22 cellular contexts compared by ENCODE assay signal in the genomic region with DNA sequence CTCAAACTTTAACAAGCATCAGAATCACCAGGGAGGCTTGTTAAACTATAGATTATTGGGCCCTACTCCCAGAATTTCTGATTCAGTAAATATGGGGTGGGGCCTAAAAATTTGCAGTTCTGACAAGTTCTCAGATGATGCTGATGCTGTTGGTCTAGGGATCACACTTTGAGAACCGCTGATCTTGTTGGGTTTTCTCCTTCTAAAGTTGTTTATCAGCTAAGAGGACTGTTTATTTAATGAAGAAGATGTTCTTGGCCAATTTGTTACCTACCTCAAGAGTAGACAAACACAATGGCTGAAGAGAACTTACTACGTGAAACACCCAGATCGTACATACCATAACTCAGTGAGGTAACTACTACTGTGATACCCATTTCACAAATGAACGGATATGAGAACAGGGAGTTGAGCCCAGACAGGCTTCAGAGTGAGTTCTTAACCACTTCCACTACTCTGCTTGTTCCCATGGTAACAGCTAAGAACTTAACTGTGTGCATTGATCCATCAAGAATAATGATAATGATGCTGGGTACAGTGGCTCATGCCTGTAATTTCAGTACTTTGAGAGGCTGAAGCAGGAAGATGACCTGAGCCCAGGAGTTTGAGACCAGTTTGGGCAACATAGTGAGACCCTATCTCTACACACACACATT.
DNase-seq lines count a peak whose midpoint lies in the region; ATAC-seq and TF ChIP-seq lines count a peak whose summit lies in the region.
"Had no signal": no experiment of that assay in that cellular context is flagged by ENCODE, and none has a peak within 500 bp of the region (broad histone marks: within the 10 kb centered on the region; RNA-seq: fewer than 3 reads in every experiment).

No MANE protein-coding gene starts in this region.

- H3K9ac ChIP-seq in neural cell (ENCODE audit: low read length), result no peak overlapping the region

- H3K36me3 Mint-ChIP-seq in activated naive CD8-positive, alpha-beta T cell treated with anti-CD3 and anti-CD28 coated beads, Interleukin-2, amount 50 U/mL, for 24 hours (ENCODE audit: low read depth), result no peaks in the 10 kb centered on the region
- H3K36me3 Mint-ChIP-seq: activated CD4-positive, alpha-beta memory T cell treated with anti-CD3 and anti-CD28 coated beads for 36 hours; naive B cell had no signal

- H4K20me1 ChIP-seq in OCI-LY7 (ENCODE audit: insufficient read depth, low read length) (no peaks in the 10 kb centered on the region), neural cell (ENCODE audit: insufficient read depth) (no peaks in the 10 kb centered on the region)

- H3K79me2 ChIP-seq in OCI-LY7 (ENCODE audit: insufficient read depth, low read depth, low read length) (no peaks in the 10 kb centered on the region), neural cell (replicated peaks; ENCODE audit: insufficient read depth, low read length) (no peaks in the 10 kb centered on the region)

- intact Hi-C loops in OCI-LY7 (cut with micrococcal nuclease; ENCODE audit: unreplicated experiment), result no loop called here

- no peaks in the 10 kb centered on the region for H3K36me3 ChIP-seq in OCI-LY7 (ENCODE audit: insufficient read depth, low read length)
- no peaks in the 10 kb centered on the region for H3K36me3 ChIP-seq in neural cell (ENCODE audit: insufficient read depth, low read length)
- H3K36me3 ChIP-seq: thoracic aorta, vagina had no signal

- no peaks in the 10 kb centered on the region for H3K9me3 Mint-ChIP-seq in activated naive CD8-positive, alpha-beta T cell treated with anti-CD3 and anti-CD28 coated beads, Interleukin-2, amount 50 U/mL, for 24 hours
- H3K9me3 Mint-ChIP-seq: activated CD4-positive, alpha-beta memory T cell treated with anti-CD3 and anti-CD28 coated beads for 36 hours had no signal

- H3K27ac ChIP-seq in OCI-LY7 (ENCODE audit: low read depth, low read length, poor library complexity, severe bottlenecking) (no peak overlapping the region), neural cell (ENCODE audit: low read length) (no peak overlapping the region)
- H3K27ac ChIP-seq: epithelial cell of prostate, PC-9, thoracic aorta, vagina had no signal

- no peaks in the 10 kb centered on the region for H3K4me1 Mint-ChIP-seq in activated naive CD8-positive, alpha-beta T cell treated with anti-CD3 and anti-CD28 coated beads, Interleukin-2, amount 50 U/mL, for 24 hours
- H3K4me1 Mint-ChIP-seq: B cell, naive B cell had no signal

- no peaks in the 10 kb centered on the region for H3F3A ChIP-seq in neural cell (ENCODE audit: insufficient read depth, low read length, poor library complexity, severe bottlenecking)

- DNase-seq in NCI-H748 (lab: John Stamatoyannopoulos, UW; ENCODE audit: unreplicated experiment) (peak; percentile 34), NCI-H748 treated with DMSO at 0.1 percent for 48 hours (lab: John Stamatoyannopoulos, UW) (no peak), GM13976 (ENCODE audit: low spot score) (peak; percentile 35), OCI-LY7 (ENCODE audit: low spot score) (peak; percentile 7), NCI-H1092 (lab: John Stamatoyannopoulos, UW) (no peak)
- DNase-seq in activated naive CD8-positive, alpha-beta T cell treated with anti-CD3 and anti-CD28 coated beads, Interleukin-2, amount 50 U/mL, for 24 hours, result no peak
- DNase-seq: activated CD4-positive, alpha-beta memory T cell treated with anti-CD3 and anti-CD28 coated beads for 36 hours; activated effector memory CD4-positive, alpha-beta T cell treated with anti-CD3 and anti-CD28 coated beads, Interleukin-2, amount 50 U/mL, for 16 hours; head of caudate nucleus; naive B cell; NCI-H1048; NCI-H2029 treated with DMSO at 0.1 percent for 48 hours; PC-9; Right ventricle myocardium superior; T1000 had no signal

- H3K4me1 ChIP-seq in OCI-LY7 (ENCODE audit: insufficient read depth, low read length, poor library complexity, severe bottlenecking), result no peaks in the 10 kb centered on the region
- H3K4me1 ChIP-seq: vagina had no signal

- H3K27ac Mint-ChIP-seq in activated naive CD8-positive, alpha-beta T cell treated with anti-CD3 and anti-CD28 coated beads, Interleukin-2, amount 50 U/mL, for 24 hours, result no peak overlapping the region
- H3K27ac Mint-ChIP-seq: activated CD4-positive, alpha-beta memory T cell treated with anti-CD3 and anti-CD28 coated beads for 36 hours; B cell; naive B cell had no signal

- H3K4me2 ChIP-seq in OCI-LY7 (ENCODE audit: low read length) (no peak overlapping the region), neural cell (ENCODE audit: low read length) (no peak overlapping the region)
- H3K4me2 ChIP-seq: PC-9 had no signal

- TF ChIP-seq RAD21 in neural cell (conservative IDR thresholded peaks at IDR 0.05), result no peak

- no TSS peak for BruUV-seq in OCI-LY7 (replicated peaks; lab: Mats Ljungman, UMichigan)

- H3K9me3 ChIP-seq in OCI-LY7 (ENCODE audit: low read length) (no peaks in the 10 kb centered on the region), neural cell (ENCODE audit: low read length) (no peaks in the 10 kb centered on the region)
- H3K9me3 ChIP-seq: thoracic aorta, vagina had no signal

- H2AFZ ChIP-seq in OCI-LY7 (ENCODE audit: low read length) (no peak overlapping the region), neural cell (ENCODE audit: low read depth, low read length) (no peak overlapping the region)
- H2AFZ ChIP-seq: PC-9 had no signal

- H3K27me3 ChIP-seq in neural cell (ENCODE audit: insufficient read depth, low read depth, low read length), result no peaks in the 10 kb centered on the region
- H3K27me3 ChIP-seq: vagina had no signal

- no peak for ATAC-seq in GM21737 (IDR thresholded peaks at IDR 0.05; ENCODE audit: unreplicated experiment)
- no peak for ATAC-seq in activated naive CD8-positive, alpha-beta T cell treated with anti-CD3 and anti-CD28 coated beads, Interleukin-2, amount 50 U/mL, for 24 hours
- ATAC-seq: left lobe of liver had no signal

- no peak overlapping the region for H3K4me3 Mint-ChIP-seq in activated naive CD8-positive, alpha-beta T cell treated with anti-CD3 and anti-CD28 coated beads, Interleukin-2, amount 50 U/mL, for 24 hours
- H3K4me3 Mint-ChIP-seq: activated CD4-positive, alpha-beta memory T cell treated with anti-CD3 and anti-CD28 coated beads for 36 hours; B cell; naive B cell had no signal

- no peaks in the 10 kb centered on the region for H3K27me3 Mint-ChIP-seq in activated naive CD8-positive, alpha-beta T cell treated with anti-CD3 and anti-CD28 coated beads, Interleukin-2, amount 50 U/mL, for 24 hours
- H3K27me3 Mint-ChIP-seq: activated CD4-positive, alpha-beta memory T cell treated with anti-CD3 and anti-CD28 coated beads for 36 hours; B cell; naive B cell had no signal

- in situ Hi-C loops in GM13976 (cut with MboI; ENCODE audit: low sequenced_read_pairs, unreplicated experiment), result no loop called here

- peak; percentile 30 for TF ChIP-seq EP300 in neural cell (conservative IDR thresholded peaks at IDR 0.05; ENCODE audit: poor library complexity, severe bottlenecking)

- H3K4me3 ChIP-seq in OCI-LY7 (ENCODE audit: low read depth, low read length, poor library complexity, severe bottlenecking) (no peak overlapping the region), neural cell (ENCODE audit: low read length) (no peak overlapping the region)
- H3K4me3 ChIP-seq: PC-9, thoracic aorta, vagina had no signal

- CTCF ChIA-PET in OCI-LY7 (lab: Charles Lee; ENCODE audit: unreplicated experiment), result no interaction called here

- POLR2A ChIA-PET in OCI-LY7 (lab: Charles Lee), result interaction anchor here (0.5 kb wide), 1 partner anchor 425 kb away, joined by 6 read pairs; no protein-coding TSS in a partner anchor

- TF ChIP-seq CTCF in GM13976 (IDR thresholded peaks at IDR 0.05; ENCODE audit: borderline replicate concordance, control extremely low read depth, extremely low read depth, insufficient read depth, missing control alignments) (no peak), OCI-LY7 (conservative IDR thresholded peaks at IDR 0.05; ENCODE audit: low read length) (no peak), neural cell (IDR thresholded peaks at IDR 0.05; ENCODE audit: poor library complexity, severe bottlenecking) (no peak)

- H3K9me2 ChIP-seq in OCI-LY7 (ENCODE audit: insufficient read depth, low read length) (no peaks in the 10 kb centered on the region), neural cell (ENCODE audit: insufficient read depth, low read length) (no peaks in the 10 kb centered on the region)

TF ChIP-seq in neural cell, 6 proteins besides CTCF, POLR2A, EP300 and RAD21:
- peak; percentile 38 for TF ChIP-seq POLR2AphosphoS5 (IDR thresholded peaks at IDR 0.05)
- TF ChIP-seq SMC3 (conservative IDR thresholded peaks at IDR 0.05; ENCODE audit: poor library complexity), result no peak

Comparison
In these comparisons a context has a peak if more than half of its experiments do, and no peak if none do; other contexts are left out.
1. DNase-seq: peak in NCI-H748 (single experiment), GM13976 (single experiment) and OCI-LY7 (single experiment); none in NCI-H748 treated with DMSO at 0.1 percent for 48 hours (single experiment), activated naive CD8-positive, alpha-beta T cell treated with anti-CD3 and anti-CD28 coated beads, Interleukin-2, amount 50 U/mL, for 24 hours (single experiment) and NCI-H1092 (single experiment).